Comparison of ENCODE assay signal across 20 cellular contexts in the genomic region with DNA sequence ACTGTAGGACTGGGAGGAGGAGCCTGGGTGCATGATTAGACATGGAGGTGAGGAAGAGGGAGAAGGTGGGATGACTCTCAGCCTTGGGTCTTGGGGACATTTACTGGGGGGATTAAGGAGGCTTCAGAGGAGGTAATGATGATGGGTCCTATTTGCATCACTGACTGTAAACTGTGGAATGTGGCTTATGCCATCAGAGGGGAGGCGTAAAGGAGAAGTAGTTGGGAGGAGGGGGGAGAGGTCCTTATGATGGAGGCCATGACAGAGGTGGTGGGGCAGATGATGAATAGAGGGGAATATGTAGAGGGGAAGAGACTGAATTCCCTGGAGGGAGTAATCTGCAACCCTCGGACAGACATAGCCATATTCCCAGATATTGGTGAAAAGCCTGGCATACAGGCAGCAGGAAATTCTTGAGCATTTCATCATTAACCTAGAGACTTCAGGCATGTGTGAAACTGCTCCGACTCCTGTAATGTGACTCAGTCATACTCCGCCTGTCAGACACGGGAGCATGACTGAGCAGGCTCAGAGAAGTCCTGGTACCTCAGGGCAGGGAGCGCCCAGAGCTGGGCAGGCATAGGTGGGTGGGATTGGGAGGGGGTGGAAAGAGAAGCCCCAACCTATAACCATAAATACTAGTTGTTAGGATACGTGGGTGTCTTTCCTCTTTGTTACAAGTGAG. TPM values are rescaled to one million over a fixed set of nuclear protein-coding genes. Genes with fewer than 3 reads are reported as not detected.
DNase-seq lines count a peak whose midpoint lies in the region; ATAC-seq, FAIRE-seq and TF ChIP-seq lines count a peak whose summit lies in the region.
"Had no signal": no experiment of that assay in that cellular context is flagged by ENCODE, and none has a peak within 500 bp of the region (broad histone marks: within the 10 kb centered on the region; RNA-seq: fewer than 3 reads in every experiment).

No MANE protein-coding gene starts in this region.

- H3K4me1 ChIP-seq in esophagus squamous epithelium = peaks cover 6 to 39% (median 8%) of the 10 kb centered on the region in 3 donors
- H3K4me1 ChIP-seq: spleen had no signal

- no peak for FAIRE-seq in RCC 7860 (lab: Jason Lieb, UNC)
- FAIRE-seq: A204.1 had no signal

- TF ChIP-seq CTCF in esophagus squamous epithelium (IDR thresholded peaks at IDR 0.05) = no peak

- peak overlapping the region; percentile 16 to 69 (median 38) for H3K27ac ChIP-seq in esophagus squamous epithelium
- H3K27ac ChIP-seq: spleen had no signal

- H3K36me3 ChIP-seq in esophagus squamous epithelium = no peaks in the 10 kb centered on the region
- H3K36me3 ChIP-seq: spleen had no signal

- no peak overlapping the region for H3K4me3 ChIP-seq in esophagus squamous epithelium
- H3K4me3 ChIP-seq: spleen had no signal

- H3K9me3 ChIP-seq in esophagus squamous epithelium = no peaks in the 10 kb centered on the region
- H3K9me3 ChIP-seq: spleen had no signal

- DNase-seq in A172 (ENCODE audit: low spot score) (peak; percentile 63), GM04503 (ENCODE audit: low read depth) (peak; percentile 14), RCC 7860 (ENCODE audit: low spot score) (peak; percentile 58), esophagus squamous epithelium (lab: John Stamatoyannopoulos, UW) (no peak), T-helper 2 cell (no peak), T-helper 1 cell (no peak), NCI-H1417 treated with DMSO at 0.1 percent for 48 hours (lab: John Stamatoyannopoulos, UW) (no peak)
- DNase-seq: activated CD4-positive, alpha-beta T cell treated with anti-CD3 and anti-CD28 coated beads, Interleukin-2, amount 10 ng/mL, durations not matched to agents 24 days and 14 days; cortex of kidney; IMR-90; NCI-H187; NK-92 treated with Interleukin-12 subunit alpha and Interleukin-12 subunit beta, amount 100 ng/mL, for 24 hours; spleen; stimulated activated CD4-positive, alpha-beta T cell treated with anti-CD3 and anti-CD28 coated beads, Interleukin-4, amount 100 ng/mL, for 4 hours had no signal

- no peaks in the 10 kb centered on the region for H3K27me3 ChIP-seq in esophagus squamous epithelium

- 35 to 45% methylated on average over 6 to 7 of the region's 7 CpGs for WGBS in esophagus squamous epithelium, 2 donors

- TF ChIP-seq POLR2A in esophagus squamous epithelium (IDR thresholded peaks at IDR 0.05) = no peak

- ATAC-seq in HG03469 (IDR thresholded peaks at IDR 0.05; ENCODE audit: unreplicated experiment) = no peak
- ATAC-seq: left lobe of liver had no signal

- intact Hi-C loops in esophagus squamous epithelium (cut with DNase I) = no loop called here

RNA-seq across cellular contexts. Expression of gene LCE5A, which starts 8.0 kb away (rescaled TPM):
- not detected in 2 replicates for total RNA-seq in A172 (2014; rRNA removed; shearing (Covaris generic))
- total RNA-seq in esophagus squamous epithelium = 1 to 10 TPM in 1 of 4 donors, not detected in 3; 1.2 TPM
- total RNA-seq: activated CD4-positive, alpha-beta T cell treated with anti-CD3 and anti-CD28 coated beads, Interleukin-2, amount 10 ng/mL, durations not matched to agents 24 days and 14 days; activated T-helper 2 cell treated with anti-CD3 and anti-CD28 coated beads, Interferon-gamma antibody, Interleukin-2, Interleukin-4, amounts not matched to agents 10 μg/mL and 5 μg/mL and 100 μg/mL, durations not matched to agents 14 hours and 24 hours and 36 hours; IMR-90; left lobe of liver; progenitor cell of endocrine pancreas; spleen; urinary bladder had no signal

RNA-seq across cellular contexts. Expression of gene CRCT1, which starts 11.6 kb away (rescaled TPM):
- total RNA-seq in A172 (2014; rRNA removed; shearing (Covaris generic)) = not detected in 2 replicates
- total RNA-seq in esophagus squamous epithelium = 100 to 1,000 TPM in 3 of 4 donors, 10 to 100 TPM in 1; 87.9 to 720 (median 367) TPM
- total RNA-seq: activated CD4-positive, alpha-beta T cell treated with anti-CD3 and anti-CD28 coated beads, Interleukin-2, amount 10 ng/mL, durations not matched to agents 24 days and 14 days; activated T-helper 2 cell treated with anti-CD3 and anti-CD28 coated beads, Interferon-gamma antibody, Interleukin-2, Interleukin-4, amounts not matched to agents 10 μg/mL and 5 μg/mL and 100 μg/mL, durations not matched to agents 14 hours and 24 hours and 36 hours; IMR-90; left lobe of liver; progenitor cell of endocrine pancreas; spleen; urinary bladder had no signal

Comparison
In these comparisons a context has a peak if more than half of its experiments do, and no peak if none do; other contexts are left out.
1. DNase-seq: peak in A172 (single experiment), GM04503 (single experiment) and RCC 7860 (single experiment); none in esophagus squamous epithelium (single experiment), T-helper 2 cell (0 of 5), T-helper 1 cell (0 of 5) and NCI-H1417 treated with DMSO at 0.1 percent for 48 hours (single experiment).
2. RNA of gene CRCT1, which starts 11.6 kb away (total RNA-seq): 87.9 to 720 TPM in esophagus squamous epithelium; not detected in A172; every median in the first group is over 10 times any median in the second.